In genomic region chr11:109547356-109548027, GRCh38 we compare ENCODE assay signal across 1 cellular context.
TF ChIP-seq lines count a peak whose summit lies in the region.

No MANE protein-coding gene starts in this region.

TF ChIP-seq in SK-N-SH, 30 proteins besides CTCF, POLR2A, EP300 and RAD21 (continued from another document):
- TF ChIP-seq PBX3 (IDR thresholded peaks at IDR 0.05) (peak; percentile 68; the same call in 1 of the 2 replicates), RCOR1 (IDR thresholded peaks at IDR 0.05; ENCODE audit: low read length) (no peak), TEAD4 (IDR thresholded peaks at IDR 0.05; ENCODE audit: borderline replicate concordance, insufficient read depth) (peak; percentile 71; the same call in 1 of the 2 replicates), REST (IDR thresholded peaks at IDR 0.05; ENCODE audit: low read depth, low read length) (no peak), FOXJ3 (CRISPR knock-in tag; IDR thresholded peaks at IDR 0.05) (no peak), GATA2 (CRISPR knock-in tag; IDR thresholded peaks at IDR 0.05) (no peak), SIN3A (IDR thresholded peaks at IDR 0.05; ENCODE audit: borderline replicate concordance, low read depth, low read length) (no peak), EZH2phosphoT487 (IDR thresholded peaks at IDR 0.05; ENCODE audit: borderline replicate concordance, low read depth) (no peak), USF1 (IDR thresholded peaks at IDR 0.05; ENCODE audit: borderline replicate concordance, low read depth) (no peak), TAF1 (IDR thresholded peaks at IDR 0.05; ENCODE audit: borderline replicate concordance, low read depth, low read length) (no peak)
TF ChIP-seq in SK-N-SH: peak in this region for 5.
